9 cellular contexts compared by ENCODE assay signal in the genomic region with DNA sequence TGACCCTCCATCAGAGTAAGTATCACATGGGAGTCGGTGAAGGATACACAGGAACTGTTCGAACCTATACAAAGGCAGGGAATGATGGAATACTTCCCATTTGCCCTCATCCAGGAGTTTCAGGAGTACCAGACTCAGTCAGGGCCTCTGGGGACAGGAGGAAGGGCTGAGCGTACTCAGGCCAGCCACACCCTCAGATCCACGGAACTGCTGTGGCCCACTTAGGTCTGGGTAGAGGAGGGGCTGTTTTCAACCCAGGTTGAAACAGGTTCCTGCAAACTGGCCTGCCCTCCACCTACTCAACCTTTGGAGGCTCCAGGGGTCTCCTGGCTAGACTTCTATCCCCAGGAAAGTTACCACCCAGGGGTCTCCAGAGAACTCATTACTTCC. TPM values are rescaled to one million over a fixed set of nuclear protein-coding genes. Genes with fewer than 3 reads are reported as not detected.
A peak's percentile ranks its signal among the peaks of the same experiment; 100 is the strongest.
DNase-seq lines count a peak whose midpoint lies in the region; ATAC-seq and TF ChIP-seq lines count a peak whose summit lies in the region.
"Had no signal": no experiment of that assay in that cellular context is flagged by ENCODE, and none has a peak within 500 bp of the region (broad histone marks: within the 10 kb centered on the region; RNA-seq: fewer than 3 reads in every experiment).

No MANE protein-coding gene starts in this region.

- H3K4me1 Mint-ChIP-seq in Calu3 (ENCODE audit: low read depth, unreplicated experiment) (no peaks in the 10 kb centered on the region), neural progenitor cell (peaks cover 50% of the 10 kb centered on the region)

- no peak for TF ChIP-seq CTCF in Calu3 (IDR thresholded peaks at IDR 0.05; ENCODE audit: unreplicated experiment)
- TF ChIP-seq CTCF in breast epithelium (IDR thresholded peaks at IDR 0.05) = no peak
- TF ChIP-seq CTCF in neural progenitor cell (IDR thresholded peaks at IDR 0.05) = no peak

- CTCF ChIA-PET in Calu3 (lab: Charles Lee) = interaction anchor here (1.0 to 3.3 kb wide), 6 partner anchors 15 to 80 kb away, joined by 3 to 55 read pairs (median 4); a partner anchor contains a TSS

- H3K27ac Mint-ChIP-seq in Calu3 (ENCODE audit: unreplicated experiment) (no peak overlapping the region), neural progenitor cell (peak overlapping the region; percentile 79)

- peak overlapping the region; percentile 13 for H3K4me2 ChIP-seq in neural progenitor cell

- H4K20me1 ChIP-seq in neural progenitor cell (ENCODE audit: low read depth) = no peaks in the 10 kb centered on the region

- DNase-seq in Calu3 (no peak), breast epithelium (ENCODE audit: low spot score in 2 of 2) (no peak), neural progenitor cell (ENCODE audit: low spot score) (no peak), NCI-H1930 (lab: John Stamatoyannopoulos, UW) (no peak)
- no peak for DNase-seq in Jurkat, Clone E6-1 (ENCODE audit: low read depth, low spot score)
- DNase-seq: cerebellar nuclear complex had no signal

- H3K36me3 Mint-ChIP-seq in Calu3 (ENCODE audit: insufficient read depth, unreplicated experiment) = no peaks in the 10 kb centered on the region
- H3K36me3 Mint-ChIP-seq in neural progenitor cell = peaks cover 18% of the 10 kb centered on the region

- H3K9me3 Mint-ChIP-seq in Calu3 (ENCODE audit: low read depth, unreplicated experiment) (no peaks in the 10 kb centered on the region), neural progenitor cell (no peaks in the 10 kb centered on the region)

- H3K27me3 Mint-ChIP-seq in Calu3 (ENCODE audit: unreplicated experiment) (peaks cover 82% of the 10 kb centered on the region), neural progenitor cell (ENCODE audit: insufficient read depth, low read depth) (peaks cover 3% of the 10 kb centered on the region)

- ATAC-seq in GM18873 (IDR thresholded peaks at IDR 0.05; ENCODE audit: low FRiP score, unreplicated experiment) = no peak
- no peak for ATAC-seq in HG03565 (IDR thresholded peaks at IDR 0.05; ENCODE audit: unreplicated experiment)
- no peak for ATAC-seq in HG02973 (IDR thresholded peaks at IDR 0.05; ENCODE audit: unreplicated experiment)

- H3K4me1 ChIP-seq in breast epithelium = no peaks in the 10 kb centered on the region
- H3K4me1 ChIP-seq in neural progenitor cell = peaks cover 12% of the 10 kb centered on the region

- intact Hi-C loops in Calu3 (cut with micrococcal nuclease; ENCODE audit: unreplicated experiment) = no loop called here
- intact Hi-C loops in breast epithelium (cut with DNase I; ENCODE audit: low total_unique reads) = loop anchor here (2.0 to 5.0 kb wide), 2 partner anchors 36 to 547 kb away; no protein-coding TSS in a partner anchor

- no peak overlapping the region for H3K27ac ChIP-seq in breast epithelium
- H3K27ac ChIP-seq in neural progenitor cell = no peak overlapping the region

- H3K4me3 Mint-ChIP-seq in Calu3 (ENCODE audit: low read depth, unreplicated experiment) (peak overlapping the region; percentile 53), neural progenitor cell (peak overlapping the region; percentile 55)

- H3K9me3 ChIP-seq in breast epithelium (no peaks in the 10 kb centered on the region), neural progenitor cell (ENCODE audit: low read depth) (no peaks in the 10 kb centered on the region)

- TF ChIP-seq POLR2A in breast epithelium (IDR thresholded peaks at IDR 0.05) = no peak

- H3K79me2 ChIP-seq in neural progenitor cell (ENCODE audit: low read depth) = no peaks in the 10 kb centered on the region

- no TSS peak for BruUV-seq in Calu3 (replicated peaks; lab: Mats Ljungman, UMichigan)

- H3F3A ChIP-seq in neural progenitor cell (ENCODE audit: low read depth) = peaks cover 30% of the 10 kb centered on the region

- H2AFZ ChIP-seq in neural progenitor cell (replicated peaks) = no peak overlapping the region

- no peaks in the 10 kb centered on the region for H3K27me3 ChIP-seq in breast epithelium
- peaks cover 10% of the 10 kb centered on the region for H3K27me3 ChIP-seq in neural progenitor cell

- H3K36me3 ChIP-seq in breast epithelium (no peaks in the 10 kb centered on the region), neural progenitor cell (no peaks in the 10 kb centered on the region)

- peak overlapping the region; percentile 56 for H3K4me3 ChIP-seq in Jurkat, Clone E6-1 (ENCODE audit: low read length)
- H3K4me3 ChIP-seq in breast epithelium = peak overlapping the region in 2 of 3 donors; percentile 44 to 59
- no peak overlapping the region for H3K4me3 ChIP-seq in neural progenitor cell

- no peak overlapping the region for H3K9ac ChIP-seq in neural progenitor cell

RNA-seq across cellular contexts. Expression of a gene that starts 6.7 kb away (rescaled TPM):
- total RNA-seq in Calu3 (2022) (not detected in 2 replicates), breast epithelium (1 to 10 TPM in 1 of 3 donors, under 1 TPM in 1, not detected in 1; 0.33 to 1.8 TPM), neural progenitor cell (ENCODE audit: low replicate concordance) (15.8 and 29.4 TPM in 2 replicates)
- polyA plus RNA-seq in Jurkat, Clone E6-1 (2012; ENCODE audit: insufficient read depth, insufficient read length) = 0.34 TPM

RNA-seq across cellular contexts. Expression of a gene that starts 38.2 kb away (rescaled TPM):
- total RNA-seq in Calu3 (2022) (0.17 and 0.64 TPM in 2 replicates), breast epithelium (under 1 TPM; 0.66 to 0.88 (median 0.80) TPM), neural progenitor cell (ENCODE audit: low replicate concordance) (13.0 and 17.7 TPM in 2 replicates)
- polyA plus RNA-seq in Jurkat, Clone E6-1 (2012; ENCODE audit: insufficient read depth, insufficient read length) = not detected
